10 cellular contexts compared by ENCODE assay signal in the genomic region with DNA sequence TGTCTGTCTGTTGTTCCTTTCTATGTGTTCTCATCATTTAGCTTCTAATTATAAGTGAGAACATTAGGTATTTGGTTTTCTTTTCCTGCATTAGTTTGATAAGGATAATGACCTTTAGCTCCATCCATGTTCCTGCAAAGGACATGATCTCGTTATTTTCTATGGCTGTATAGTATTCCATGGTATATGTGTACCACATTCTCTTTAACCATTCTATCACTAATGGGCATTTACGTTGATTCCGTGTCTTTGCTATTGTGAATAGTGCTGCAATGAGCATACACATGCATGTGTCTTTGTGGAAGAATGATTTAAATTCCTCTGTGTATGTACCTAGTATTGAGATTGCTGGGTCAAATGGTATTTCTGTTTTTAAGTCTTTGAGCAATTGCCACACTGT.
"Had no signal": no experiment of that assay in that cellular context is flagged by ENCODE, and none has a peak within 500 bp of the region (broad histone marks: within the 10 kb centered on the region; RNA-seq: fewer than 3 reads in every experiment).

No MANE protein-coding gene starts in this region.

- DNase-seq: GM23248, GOT3, H7, H9, HCEC 1CT, HFFc6 had no signal

- H3K4me3 ChIP-seq: GM23248, GM23338, HAP-1 had no signal

- H2AFZ ChIP-seq: GM23248, GM23338 had no signal

- H3K4me2 ChIP-seq: GM23338 had no signal

- H3K4me1 ChIP-seq: HAP-1 had no signal

- ATAC-seq: GM23338, HCT116 had no signal

- H3K36me3 ChIP-seq: HAP-1 had no signal

- H3K9ac ChIP-seq: GM23248 had no signal

- H3K27ac ChIP-seq: GM23248 had no signal

- FAIRE-seq: H1 had no signal

- H3K9me3 ChIP-seq: HAP-1 had no signal
